17 cellular contexts compared by ENCODE assay signal in the genomic region with DNA sequence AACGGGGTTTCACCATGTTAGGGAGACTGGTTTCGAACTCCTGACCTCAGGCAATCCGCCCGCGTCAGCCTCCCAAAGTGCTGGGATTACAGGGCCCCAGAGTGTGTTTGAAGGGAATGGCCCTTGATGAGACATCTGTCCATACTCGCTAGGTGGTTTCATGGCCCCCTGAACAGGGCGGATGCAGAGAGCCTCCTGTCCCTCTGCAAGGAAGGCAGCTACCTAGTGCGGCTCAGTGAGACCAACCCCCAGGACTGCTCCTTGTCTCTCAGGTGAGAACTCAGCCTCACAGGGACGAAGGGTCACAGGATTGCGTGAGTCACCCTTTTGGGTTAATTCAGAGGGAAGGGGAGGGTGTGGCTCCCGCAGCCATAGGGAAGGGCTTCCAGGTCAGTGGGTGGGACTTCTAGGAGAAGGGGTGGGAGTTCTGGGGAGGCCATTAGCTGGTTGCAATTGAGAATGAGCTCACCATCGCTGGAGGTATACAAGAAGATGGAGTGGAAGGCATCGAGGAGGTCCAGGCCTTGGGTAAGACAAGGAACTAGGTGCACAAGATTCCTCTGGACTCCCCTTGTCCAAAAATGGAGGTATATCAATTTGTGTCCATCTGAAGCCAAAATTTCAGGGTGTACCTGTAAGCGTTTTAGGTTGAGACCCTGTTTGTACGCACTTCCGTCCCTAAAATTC. TPM values are rescaled to one million over a fixed set of nuclear protein-coding genes. Genes with fewer than 3 reads are reported as not detected.
"Had no signal": no experiment of that assay in that cellular context is flagged by ENCODE, and none has a peak within 500 bp of the region (broad histone marks: within the 10 kb centered on the region; RNA-seq: fewer than 3 reads in every experiment).

No MANE protein-coding gene starts in this region.

- H3K27ac Mint-ChIP-seq: activated CD8-positive, alpha-beta T cell treated with anti-CD3 and anti-CD28 coated beads, Interleukin-2, amount 10 ng/mL, durations not matched to agents 7 days and 5 days; activated naive CD8-positive, alpha-beta T cell treated with anti-CD3 and anti-CD28 coated beads, Interleukin-2, amount 10 ng/mL, durations not matched to agents 7 days and 5 days; progenitor cell of endocrine pancreas; stimulated activated effector memory CD8-positive, alpha-beta T cell treated with anti-CD3 and anti-CD28 coated beads, Interleukin-12 subunit alpha, Interleukin-12 subunit beta, amount 100 ng/mL, for 72 hours had no signal

- H3K9me3 ChIP-seq: gastrocnemius medialis, heart right ventricle, tibial artery, vagina had no signal

- H3K4me3 Mint-ChIP-seq: activated CD8-positive, alpha-beta T cell treated with anti-CD3 and anti-CD28 coated beads, Interleukin-2, amount 10 ng/mL, durations not matched to agents 7 days and 5 days; activated naive CD8-positive, alpha-beta T cell treated with anti-CD3 and anti-CD28 coated beads, Interleukin-2, amount 10 ng/mL, durations not matched to agents 7 days and 5 days; stimulated activated effector memory CD8-positive, alpha-beta T cell treated with anti-CD3 and anti-CD28 coated beads, Interleukin-12 subunit alpha, Interleukin-12 subunit beta, amount 100 ng/mL, for 72 hours had no signal

- H3K4me2 ChIP-seq: smooth muscle cell had no signal

- DNase-seq: activated CD4-positive, alpha-beta T cell treated with anti-CD3 and anti-CD28 coated beads for 48 hours; activated CD8-positive, alpha-beta memory T cell treated with anti-CD3 and anti-CD28 coated beads, Interleukin-2, amount 50 U/mL, for 48 hours; activated CD8-positive, alpha-beta T cell treated with anti-CD3 and anti-CD28 coated beads, Interleukin-2, amount 10 ng/mL, durations not matched to agents 7 days and 5 days; activated naive CD8-positive, alpha-beta T cell treated with anti-CD3 and anti-CD28 coated beads, Interleukin-2, amount 10 ng/mL, durations not matched to agents 7 days and 5 days; anterior cingulate cortex; gastrocnemius medialis; heart right ventricle; right cardiac atrium; T1000; tibial artery; WERI-Rb-1 had no signal

- H3K9me3 Mint-ChIP-seq: activated naive CD8-positive, alpha-beta T cell treated with anti-CD3 and anti-CD28 coated beads, Interleukin-2, amount 10 ng/mL, durations not matched to agents 7 days and 5 days; stimulated activated effector memory CD8-positive, alpha-beta T cell treated with anti-CD3 and anti-CD28 coated beads, Interleukin-12 subunit alpha, Interleukin-12 subunit beta, amount 100 ng/mL, for 72 hours had no signal

- H3K36me3 ChIP-seq: gastrocnemius medialis, heart right ventricle, tibial artery, vagina had no signal

- H3K4me1 Mint-ChIP-seq: activated naive CD8-positive, alpha-beta T cell treated with anti-CD3 and anti-CD28 coated beads, Interleukin-2, amount 10 ng/mL, durations not matched to agents 7 days and 5 days; stimulated activated effector memory CD8-positive, alpha-beta T cell treated with anti-CD3 and anti-CD28 coated beads, Interleukin-12 subunit alpha, Interleukin-12 subunit beta, amount 100 ng/mL, for 72 hours had no signal

- H3K4me3 ChIP-seq: gastrocnemius medialis, heart right ventricle, smooth muscle cell, tibial artery, vagina had no signal

- H3K27ac ChIP-seq: gastrocnemius medialis, heart right ventricle, tibial artery, vagina, WERI-Rb-1 had no signal

- H3K27me3 Mint-ChIP-seq: activated naive CD8-positive, alpha-beta T cell treated with anti-CD3 and anti-CD28 coated beads, Interleukin-2, amount 10 ng/mL, durations not matched to agents 7 days and 5 days had no signal

- H3K4me1 ChIP-seq: gastrocnemius medialis, heart right ventricle, tibial artery, vagina had no signal

- H3K27me3 ChIP-seq: vagina had no signal

- H3K36me3 Mint-ChIP-seq: activated naive CD8-positive, alpha-beta T cell treated with anti-CD3 and anti-CD28 coated beads, Interleukin-2, amount 10 ng/mL, durations not matched to agents 7 days and 5 days had no signal

RNA-seq across cellular contexts. Expression of a gene that starts 9.2 kb away (rescaled TPM):
- total RNA-seq: activated CD8-positive, alpha-beta T cell treated with anti-CD3 and anti-CD28 coated beads, Interleukin-2, amount 10 ng/mL, durations not matched to agents 7 days and 5 days; activated naive CD8-positive, alpha-beta T cell treated with anti-CD3 and anti-CD28 coated beads, Interleukin-2, amount 10 ng/mL, durations not matched to agents 7 days and 5 days; kidney epithelial cell; smooth muscle cell; vagina had no signal
- polyA plus RNA-seq: smooth muscle cell had no signal

RNA-seq across cellular contexts. Expression of a gene that starts 14.0 kb away (rescaled TPM):
- total RNA-seq: gastrocnemius medialis, kidney epithelial cell, myocyte, progenitor cell of endocrine pancreas, right cardiac atrium, smooth muscle cell, vagina had no signal
- polyA plus RNA-seq: smooth muscle cell had no signal

RNA-seq across cellular contexts. Expression of a gene that starts 16.2 kb away (rescaled TPM):
- total RNA-seq: gastrocnemius medialis, right cardiac atrium had no signal
- polyA plus RNA-seq: right cardiac atrium had no signal
